Comparison of ENCODE assay signal across 1 cellular context in genomic region chr6:17846762-17847161, GRCh38.
A peak's percentile ranks its signal among the peaks of the same experiment; 100 is the strongest.
TF ChIP-seq lines count a peak whose summit lies in the region.

No MANE protein-coding gene starts in this region.

TF ChIP-seq in K562, 482 proteins besides CTCF, POLR2A, EP300 and RAD21 (continued from another document):
- no peak for TF ChIP-seq NR0B1 (IDR thresholded peaks at IDR 0.05; ENCODE audit: partially characterized antibody)
- no peak for TF ChIP-seq POLR2AphosphoS2 (IDR thresholded peaks at IDR 0.05; ENCODE audit: low read length)
- peak; percentile 89 for TF ChIP-seq BCOR (IDR thresholded peaks at IDR 0.05)
- TF ChIP-seq NEUROD1 (IDR thresholded peaks at IDR 0.05; ENCODE audit: borderline replicate concordance, low read depth, low read length, partially characterized antibody) = no peak
- TF ChIP-seq TCF3 (CRISPR knock-in tag; IDR thresholded peaks at IDR 0.05) = no peak
- TF ChIP-seq PCBP2 (IDR thresholded peaks at IDR 0.05; ENCODE audit: low read depth, low read length, poor library complexity, severe bottlenecking) = no peak
- no peak for TF ChIP-seq ZNF12 (CRISPR knock-in tag; IDR thresholded peaks at IDR 0.05)
- TF ChIP-seq SMAD4 (CRISPR knock-in tag; conservative IDR thresholded peaks at IDR 0.05) = no peak
- no peak for TF ChIP-seq ZBTB26 (CRISPR knock-in tag; IDR thresholded peaks at IDR 0.05)
- TF ChIP-seq ADNP (tag; IDR thresholded peaks at IDR 0.05) = peak; percentile 74; the same call in 1 of the 2 replicates
- no peak for TF ChIP-seq ASH1L (IDR thresholded peaks at IDR 0.05; ENCODE audit: borderline replicate concordance, low read depth, partially characterized antibody)
- no peak for TF ChIP-seq EWSR1 (IDR thresholded peaks at IDR 0.05; ENCODE audit: borderline replicate concordance, low read depth, partially characterized antibody)
- no peak for TF ChIP-seq ZNF23 (CRISPR knock-in tag; IDR thresholded peaks at IDR 0.05)
- peak; percentile 57 for TF ChIP-seq PHF20 (IDR thresholded peaks at IDR 0.05; ENCODE audit: partially characterized antibody)
- no peak for TF ChIP-seq CBFA2T3 (IDR thresholded peaks at IDR 0.05)
- no peak for TF ChIP-seq MED1 (CRISPR knock-in tag; IDR thresholded peaks at IDR 0.05; ENCODE audit: borderline replicate concordance)
- no peak for TF ChIP-seq ZNF764 (CRISPR knock-in tag; IDR thresholded peaks at IDR 0.05; ENCODE audit: low read depth)
- TF ChIP-seq SRF (CRISPR knock-in tag; IDR thresholded peaks at IDR 0.05) = no peak
- no peak for TF ChIP-seq SMARCE1 (IDR thresholded peaks at IDR 0.05)
- TF ChIP-seq E2F6 (IDR thresholded peaks at IDR 0.05; ENCODE audit: borderline replicate concordance in 1 of 2, extremely low read depth in 1 of 2, insufficient read depth in 1 of 2, insufficient read length in 1 of 2, low read depth in 1 of 2, low read length in 1 of 2, poor library complexity in 1 of 2, severe bottlenecking in 1 of 2) = no peak
- no peak for TF ChIP-seq CBX8 (IDR thresholded peaks at IDR 0.05; ENCODE audit: borderline replicate concordance, extremely low read depth, low read depth, low read length, poor library complexity, severe bottlenecking)
- TF ChIP-seq JUND (IDR thresholded peaks at IDR 0.05; ENCODE audit: borderline replicate concordance, low read depth, low read length) = no peak
- TF ChIP-seq JUND (tag; IDR thresholded peaks at IDR 0.05; ENCODE audit: borderline replicate concordance, low read depth, low read length) = 0 out of 3 replicates have a peak, but pooled peaks have one; percentile 12
- TF ChIP-seq RBM22 (IDR thresholded peaks at IDR 0.05; ENCODE audit: low read depth, low read length, poor library complexity, severe bottlenecking) = no peak
- TF ChIP-seq SIX5 (IDR thresholded peaks at IDR 0.05; ENCODE audit: borderline replicate concordance in 1 of 2, insufficient read depth in 1 of 2, low read depth in 1 of 2, low read length in 2 of 2) = no peak
- no peak for TF ChIP-seq CSDE1 (IDR thresholded peaks at IDR 0.05)
- no peak for TF ChIP-seq SUPT5H (IDR thresholded peaks at IDR 0.05)
- TF ChIP-seq CEBPZ (IDR thresholded peaks at IDR 0.05; ENCODE audit: borderline replicate concordance, low read depth, low read length) = no peak
- no peak for TF ChIP-seq NUFIP1 (IDR thresholded peaks at IDR 0.05; ENCODE audit: partially characterized antibody)
- no peak for TF ChIP-seq SOX6 (IDR thresholded peaks at IDR 0.05)
- no peak for TF ChIP-seq TAF7 (tag; IDR thresholded peaks at IDR 0.05)
- TF ChIP-seq IRF9 (tag; IDR thresholded peaks at IDR 0.05) = no peak
- TF ChIP-seq ETV6 (IDR thresholded peaks at IDR 0.05; ENCODE audit: borderline replicate concordance in 1 of 2, low read depth in 2 of 2, low read length in 1 of 2) = no peak
- no peak for TF ChIP-seq ETV6 (CRISPR knock-in tag; IDR thresholded peaks at IDR 0.05; ENCODE audit: borderline replicate concordance)
